Comparison of ENCODE assay signal across 18 cellular contexts in genomic region chr2:172753610-172754009, GRCh38. TPM values are rescaled to one million over a fixed set of nuclear protein-coding genes. Genes with fewer than 3 reads are reported as not detected.
"Had no signal": no experiment of that assay in that cellular context is flagged by ENCODE, and none has a peak within 500 bp of the region (broad histone marks: within the 10 kb centered on the region; RNA-seq: fewer than 3 reads in every experiment).

No MANE protein-coding gene starts in this region.

- H3K9me3 Mint-ChIP-seq: activated naive CD4-positive, alpha-beta T cell treated with anti-CD3 and anti-CD28 coated beads, Interleukin-2, amount 10 ng/mL, durations not matched to agents 7 days and 5 days; immature natural killer cell; stimulated activated naive CD8-positive, alpha-beta T cell treated with anti-CD3 and anti-CD28 coated beads, Interleukin-15, Interleukin-2, amounts not matched to agents 100 ng/mL and 50 ng/mL, for 24 hours had no signal

- H3K27ac ChIP-seq: brain microvascular endothelial cell, dorsolateral prefrontal cortex, psoas muscle, VCaP had no signal

- DNase-seq: activated CD4-positive, CD25-positive, alpha-beta regulatory T cell treated with anti-CD3 and anti-CD28 coated beads, Interleukin-2, amount 50 U/mL, for 72 hours; activated CD8-positive, alpha-beta memory T cell treated with anti-CD3 and anti-CD28 coated beads for 24 hours; activated CD8-positive, alpha-beta memory T cell treated with anti-CD3 and anti-CD28 coated beads, Interleukin-2, amount 50 U/mL, for 48 hours; activated effector memory CD4-positive, alpha-beta T cell treated with Interleukin-2 at 50 U/mL for 16 hours; activated naive CD4-positive, alpha-beta T cell treated with anti-CD3 and anti-CD28 coated beads, Interleukin-2, amount 10 ng/mL, durations not matched to agents 7 days and 5 days; activated T-cell treated with anti-CD3 and anti-CD28 coated beads, Interleukin-2, amount 50 U/mL, for 48 hours; aorta; brain microvascular endothelial cell; central memory CD4-positive, alpha-beta T cell; dorsolateral prefrontal cortex; immature natural killer cell; kidney glomerular epithelial cell; left ventricle myocardium superior; psoas muscle; right cardiac atrium; trophoblast cell had no signal

- H3K9me3 ChIP-seq: psoas muscle had no signal

- H3K36me3 Mint-ChIP-seq: activated naive CD4-positive, alpha-beta T cell treated with anti-CD3 and anti-CD28 coated beads, Interleukin-2, amount 10 ng/mL, durations not matched to agents 7 days and 5 days; immature natural killer cell had no signal

- ATAC-seq: left ventricle myocardium superior, psoas muscle, right cardiac atrium had no signal

- H3K27me3 ChIP-seq: brain microvascular endothelial cell, dorsolateral prefrontal cortex had no signal

- H3K4me1 ChIP-seq: psoas muscle had no signal

- H3K36me3 ChIP-seq: brain microvascular endothelial cell had no signal

- H3K27ac Mint-ChIP-seq: activated naive CD4-positive, alpha-beta T cell treated with anti-CD3 and anti-CD28 coated beads, Interleukin-2, amount 10 ng/mL, durations not matched to agents 7 days and 5 days; immature natural killer cell; stimulated activated naive CD8-positive, alpha-beta T cell treated with anti-CD3 and anti-CD28 coated beads, Interleukin-15, Interleukin-2, amounts not matched to agents 100 ng/mL and 50 ng/mL, for 24 hours had no signal

- H3K4me1 Mint-ChIP-seq: activated naive CD4-positive, alpha-beta T cell treated with anti-CD3 and anti-CD28 coated beads, Interleukin-2, amount 10 ng/mL, durations not matched to agents 7 days and 5 days; immature natural killer cell had no signal

- H3K4me3 Mint-ChIP-seq: activated naive CD4-positive, alpha-beta T cell treated with anti-CD3 and anti-CD28 coated beads, Interleukin-2, amount 10 ng/mL, durations not matched to agents 7 days and 5 days; immature natural killer cell; stimulated activated naive CD8-positive, alpha-beta T cell treated with anti-CD3 and anti-CD28 coated beads, Interleukin-15, Interleukin-2, amounts not matched to agents 100 ng/mL and 50 ng/mL, for 24 hours had no signal

- H3K4me3 ChIP-seq: dorsolateral prefrontal cortex, psoas muscle had no signal

RNA-seq across cellular contexts. Expression of gene RAPGEF4, which starts 18.0 kb away (rescaled TPM):
- polyA plus RNA-seq: immature natural killer cell had no signal
